20 cellular contexts compared by ENCODE assay signal in the genomic region with DNA sequence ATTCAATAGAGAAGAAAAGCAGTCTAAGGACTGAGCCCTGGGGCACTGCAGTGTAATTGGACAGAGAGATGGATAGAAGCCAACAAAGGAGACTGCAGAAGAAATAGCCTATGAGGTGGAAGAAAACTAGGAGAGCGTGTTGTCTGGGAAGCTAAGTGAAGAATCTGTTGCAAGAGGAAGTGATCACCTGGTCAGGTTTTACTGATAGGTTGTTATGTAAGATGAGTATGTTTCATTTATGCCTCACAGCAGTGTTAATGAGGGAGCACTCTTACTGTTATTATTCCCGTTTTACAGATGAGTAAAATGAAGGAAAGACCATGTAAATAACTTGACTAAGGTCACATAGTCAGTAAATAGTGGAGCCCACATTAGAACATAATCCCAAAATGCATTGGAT.
DNase-seq lines count a peak whose midpoint lies in the region; ATAC-seq, FAIRE-seq and TF ChIP-seq lines count a peak whose summit lies in the region.
"Had no signal": no experiment of that assay in that cellular context is flagged by ENCODE, and none has a peak within 500 bp of the region (broad histone marks: within the 10 kb centered on the region; RNA-seq: fewer than 3 reads in every experiment).

No MANE protein-coding gene starts in this region.

- TF ChIP-seq POLR2A in GM12891 (IDR thresholded peaks at IDR 0.05; ENCODE audit: low read depth, low read length): no peak

- H3K79me2 ChIP-seq in Karpas-422 (ENCODE audit: low read length): peaks cover 45% of the 10 kb centered on the region

- no peaks in the 10 kb centered on the region for H3K27me3 ChIP-seq in Karpas-422 (ENCODE audit: low read length)
- H3K27me3 ChIP-seq: Peyer's patch had no signal

- POLR2A ChIA-PET in activated B cell treated with CpG ODN at 0.5 μM for 24 hours (lab: Charles Lee): interaction anchor here (1.0 to 7.4 kb wide), 3 partner anchors 9 to 262 kb away, joined by 4 to 119 read pairs (median 5); no protein-coding TSS in a partner anchor

- no peak overlapping the region for H3K27ac Mint-ChIP-seq in activated B cell treated with CpG ODN at 0.5 μM for 24 hours
- H3K27ac Mint-ChIP-seq: H9 had no signal

- DNase-seq in GM12891 (ENCODE audit: insufficient read length, low spot score) (no peak), Karpas-422 (no peak), activated B cell treated with CpG ODN at 0.5 μM for 24 hours (no peak), urothelium cell line (ENCODE audit: low spot score) (no peak), epidermal melanocyte (ENCODE audit: insufficient read length, low spot score) (no peak), AG08396 (ENCODE audit: low spot score) (no peak)
- DNase-seq: ACHN, AML-193, GDM1, H9, IMR-90, MM.1S, NCI-H1092, NCI-H2081 treated with DMSO at 0.1 percent for 48 hours, NCI-H510A, NCI-H82, Peyer's patch had no signal

- H3K4me3 ChIP-seq in Karpas-422 (ENCODE audit: low read length): no peak overlapping the region
- H3K4me3 ChIP-seq: Peyer's patch had no signal

- no peaks in the 10 kb centered on the region for H4K20me1 ChIP-seq in Karpas-422 (ENCODE audit: insufficient read depth, low read depth, low read length)

- no peak overlapping the region for H3K4me2 ChIP-seq in Karpas-422 (ENCODE audit: low read depth, low read length, poor library complexity, severe bottlenecking)

- H3K9me3 ChIP-seq in Karpas-422 (ENCODE audit: low read length): no peaks in the 10 kb centered on the region
- H3K9me3 ChIP-seq: Peyer's patch had no signal

- H3K4me1 Mint-ChIP-seq in activated B cell treated with CpG ODN at 0.5 μM for 24 hours: peaks cover 46% of the 10 kb centered on the region

- FAIRE-seq in GM12891 (lab: Jason Lieb, UNC) (peak; percentile 76), urothelium cell line (lab: Jason Lieb, UNC) (peak; percentile 67)
- FAIRE-seq: HTR-8/SVneo had no signal

- H3K27ac ChIP-seq in Karpas-422 (ENCODE audit: low read length): peak overlapping the region; percentile 100; the same call in 1 of the 2 replicates
- H3K27ac ChIP-seq: Peyer's patch had no signal

- no peaks in the 10 kb centered on the region for H3K9me3 Mint-ChIP-seq in activated B cell treated with CpG ODN at 0.5 μM for 24 hours
- H3K9me3 Mint-ChIP-seq: H9 had no signal

- peaks cover 17% of the 10 kb centered on the region for H3K36me3 Mint-ChIP-seq in activated B cell treated with CpG ODN at 0.5 μM for 24 hours (ENCODE audit: low read depth)

- H3K4me1 ChIP-seq in Karpas-422 (ENCODE audit: low read length): peaks cover 48% of the 10 kb centered on the region
- H3K4me1 ChIP-seq: Peyer's patch had no signal

- H3K9ac ChIP-seq in Karpas-422 (ENCODE audit: low read length): no peak overlapping the region

- CTCF ChIA-PET in activated B cell treated with CpG ODN at 0.5 μM for 24 hours (lab: Charles Lee): interaction anchor here (1.1 kb wide), 1 partner anchor 69 kb away, joined by 3 read pairs; no protein-coding TSS in a partner anchor

- H2AFZ ChIP-seq in Karpas-422 (ENCODE audit: low read length): no peak overlapping the region

- ATAC-seq in activated B cell treated with CpG ODN at 0.5 μM for 24 hours (ENCODE audit: low read depth) (peak; percentile 27), GM21825 (IDR thresholded peaks at IDR 0.05; ENCODE audit: unreplicated experiment) (no peak)
- ATAC-seq: Right ventricle myocardium inferior had no signal

- H3K9me2 ChIP-seq in Karpas-422 (replicated peaks; ENCODE audit: insufficient read depth, low read length): no peaks in the 10 kb centered on the region

- TF ChIP-seq CTCF in activated B cell treated with CpG ODN at 0.5 μM for 24 hours (IDR thresholded peaks at IDR 0.05): no peak

- intact Hi-C loops in activated B cell treated with CpG ODN at 0.5 μM for 24 hours (cut with micrococcal nuclease): no loop called here

- H3K36me3 ChIP-seq in Karpas-422 (ENCODE audit: insufficient read depth, low read length): peaks cover 3% of the 10 kb centered on the region; the same call in 1 of the 2 replicates
- H3K36me3 ChIP-seq: Peyer's patch had no signal

- no peaks in the 10 kb centered on the region for H3K27me3 Mint-ChIP-seq in activated B cell treated with CpG ODN at 0.5 μM for 24 hours

- no peak overlapping the region for H3K4me3 Mint-ChIP-seq in activated B cell treated with CpG ODN at 0.5 μM for 24 hours
- H3K4me3 Mint-ChIP-seq: H9 had no signal

TF ChIP-seq in GM12891, 5 proteins besides CTCF, POLR2A, EP300 and RAD21:
- TF ChIP-seq POU2F2 (IDR thresholded peaks at IDR 0.05; ENCODE audit: low read depth, low read length) (no peak), SPI1 (IDR thresholded peaks at IDR 0.05; ENCODE audit: low read depth, low read length) (peak; percentile 54)
